ENCODE assay signal across 36 cellular contexts in the genomic region with DNA sequence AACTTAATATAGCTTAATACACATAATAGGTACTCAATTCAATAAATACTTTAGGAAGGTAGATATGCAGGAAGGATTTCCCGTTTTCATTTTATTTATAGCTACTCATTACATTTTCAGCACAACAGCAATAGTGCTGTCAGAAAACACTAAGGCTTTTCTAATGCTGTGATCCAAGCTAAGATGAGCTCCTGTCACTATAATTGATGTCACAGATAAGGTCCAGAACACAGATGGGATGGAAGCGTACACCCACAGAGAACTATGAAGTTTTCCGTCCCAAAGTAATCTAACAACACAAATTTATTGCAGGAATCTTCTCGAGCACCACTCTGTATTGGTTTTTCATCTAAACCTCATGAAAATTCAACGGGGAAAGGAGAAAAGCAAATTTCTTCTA. TPM values are rescaled to one million over a fixed set of nuclear protein-coding genes. Genes with fewer than 3 reads are reported as not detected.
"Had no signal": no experiment of that assay in that cellular context is flagged by ENCODE, and none has a peak within 500 bp of the region (broad histone marks: within the 10 kb centered on the region; RNA-seq: fewer than 3 reads in every experiment).

No MANE protein-coding gene starts in this region.

- H3K36me3 ChIP-seq: ascending aorta, brain microvascular endothelial cell, esophagus muscularis mucosa, gastrocnemius medialis, heart left ventricle, WERI-Rb-1 had no signal

- H3K4me1 Mint-ChIP-seq: activated CD8-positive, alpha-beta memory T cell treated with anti-CD3 and anti-CD28 coated beads, Interleukin-2, amount 10 ng/mL, durations not matched to agents 7 days and 5 days; activated naive CD4-positive, alpha-beta T cell treated with anti-CD3 and anti-CD28 coated beads, Interleukin-2, amount 50 U/mL, for 24 hours; activated naive CD8-positive, alpha-beta T cell treated with anti-CD3 and anti-CD28 coated beads, Interleukin-2, amount 50 U/mL, for 24 hours; central memory CD8-positive, alpha-beta T cell had no signal

- H3K9me3 Mint-ChIP-seq: activated B cell treated with CpG ODN at 0.5 μM for 24 hours; activated CD8-positive, alpha-beta T cell treated with anti-CD3 and anti-CD28 coated beads for 36 hours; activated naive CD4-positive, alpha-beta T cell treated with anti-CD3 and anti-CD28 coated beads for 36 hours; activated naive CD4-positive, alpha-beta T cell treated with anti-CD3 and anti-CD28 coated beads, Interleukin-2, amount 50 U/mL, for 24 hours; activated naive CD8-positive, alpha-beta T cell treated with anti-CD3 and anti-CD28 coated beads for 36 hours; activated naive CD8-positive, alpha-beta T cell treated with anti-CD3 and anti-CD28 coated beads, Interleukin-2, amount 50 U/mL, for 24 hours; activated T-helper 1 cell treated with anti-CD3 and anti-CD28 coated beads, Interleukin-12 subunit alpha, Interleukin-12 subunit beta, Interleukin-2, Interleukin-4 antibody, amounts not matched to agents 30 ng/mL and 10 ng/mL and 1 ng/mL, durations not matched to agents 14 hours and 24 hours and 36 hours; activated T-helper 2 cell treated with anti-CD3 and anti-CD28 coated beads, Interferon-gamma antibody, Interleukin-2, Interleukin-4, amounts not matched to agents 10 μg/mL and 5 μg/mL and 100 μg/mL, durations not matched to agents 14 hours and 24 hours and 36 hours; central memory CD8-positive, alpha-beta T cell; dendritic cell treated with granulocyte-macrophage colony-stimulating factor and Interleukin-4, amounts not matched to agents 40 ng/mL and 50 ng/mL, for 4 days; endodermal cell; T-helper 2 cell treated with Interferon-gamma antibody and Interleukin-4, amounts not matched to agents 5 μg/mL and 100 μg/mL, for 36 hours had no signal

- H3K27ac ChIP-seq: ascending aorta, brain microvascular endothelial cell, coronary artery, dorsolateral prefrontal cortex, esophagus muscularis mucosa, foreskin keratinocyte, gastrocnemius medialis, heart left ventricle, WERI-Rb-1 had no signal

- H3K4me3 Mint-ChIP-seq: activated B cell treated with CpG ODN at 0.5 μM for 24 hours; activated CD8-positive, alpha-beta memory T cell treated with anti-CD3 and anti-CD28 coated beads, Interleukin-2, amount 10 ng/mL, durations not matched to agents 7 days and 5 days; activated CD8-positive, alpha-beta T cell treated with anti-CD3 and anti-CD28 coated beads for 36 hours; activated naive CD4-positive, alpha-beta T cell treated with anti-CD3 and anti-CD28 coated beads for 36 hours; activated naive CD4-positive, alpha-beta T cell treated with anti-CD3 and anti-CD28 coated beads, Interleukin-2, amount 50 U/mL, for 24 hours; activated naive CD8-positive, alpha-beta T cell treated with anti-CD3 and anti-CD28 coated beads for 36 hours; activated naive CD8-positive, alpha-beta T cell treated with anti-CD3 and anti-CD28 coated beads, Interleukin-2, amount 50 U/mL, for 24 hours; activated T-helper 1 cell treated with anti-CD3 and anti-CD28 coated beads, Interleukin-12 subunit alpha, Interleukin-12 subunit beta, Interleukin-2, Interleukin-4 antibody, amounts not matched to agents 30 ng/mL and 10 ng/mL and 1 ng/mL, durations not matched to agents 14 hours and 24 hours and 36 hours; central memory CD8-positive, alpha-beta T cell; dendritic cell treated with granulocyte-macrophage colony-stimulating factor and Interleukin-4, amounts not matched to agents 40 ng/mL and 50 ng/mL, for 4 days; endodermal cell; T-helper 17 cell; T-helper 2 cell treated with Interferon-gamma antibody and Interleukin-4, amounts not matched to agents 5 μg/mL and 100 μg/mL, for 36 hours had no signal

- ATAC-seq: activated CD4-positive, CD25-positive, alpha-beta regulatory T cell treated with anti-CD3 and anti-CD28 coated beads, Interleukin-2, amount 50 U/mL, for 24 hours; activated CD8-positive, alpha-beta memory T cell treated with anti-CD3 and anti-CD28 coated beads, Interleukin-2, amount 10 ng/mL, durations not matched to agents 7 days and 5 days; activated CD8-positive, alpha-beta T cell treated with anti-CD3 and anti-CD28 coated beads for 36 hours; activated naive CD8-positive, alpha-beta T cell treated with anti-CD3 and anti-CD28 coated beads, Interleukin-2, amount 50 U/mL, for 24 hours; foreskin keratinocyte; gastrocnemius medialis; heart left ventricle; T-helper 17 cell had no signal

- H3K27ac Mint-ChIP-seq: activated B cell treated with CpG ODN at 0.5 μM for 24 hours; activated CD8-positive, alpha-beta memory T cell treated with anti-CD3 and anti-CD28 coated beads, Interleukin-2, amount 10 ng/mL, durations not matched to agents 7 days and 5 days; activated CD8-positive, alpha-beta T cell treated with anti-CD3 and anti-CD28 coated beads for 36 hours; activated naive CD4-positive, alpha-beta T cell treated with anti-CD3 and anti-CD28 coated beads for 36 hours; activated naive CD4-positive, alpha-beta T cell treated with anti-CD3 and anti-CD28 coated beads, Interleukin-2, amount 50 U/mL, for 24 hours; activated naive CD8-positive, alpha-beta T cell treated with anti-CD3 and anti-CD28 coated beads for 36 hours; activated naive CD8-positive, alpha-beta T cell treated with anti-CD3 and anti-CD28 coated beads, Interleukin-2, amount 50 U/mL, for 24 hours; activated T-helper 1 cell treated with anti-CD3 and anti-CD28 coated beads, Interleukin-12 subunit alpha, Interleukin-12 subunit beta, Interleukin-2, Interleukin-4 antibody, amounts not matched to agents 30 ng/mL and 10 ng/mL and 1 ng/mL, durations not matched to agents 14 hours and 24 hours and 36 hours; activated T-helper 2 cell treated with anti-CD3 and anti-CD28 coated beads, Interferon-gamma antibody, Interleukin-2, Interleukin-4, amounts not matched to agents 10 μg/mL and 5 μg/mL and 100 μg/mL, durations not matched to agents 14 hours and 24 hours and 36 hours; dendritic cell treated with granulocyte-macrophage colony-stimulating factor and Interleukin-4, amounts not matched to agents 40 ng/mL and 50 ng/mL, for 4 days; endodermal cell; T-helper 17 cell; T-helper 2 cell treated with Interferon-gamma antibody and Interleukin-4, amounts not matched to agents 5 μg/mL and 100 μg/mL, for 36 hours had no signal

- DNase-seq: activated B cell treated with CpG ODN at 0.5 μM for 24 hours; activated CD4-positive, alpha-beta T cell treated with anti-CD3 and anti-CD28 coated beads for 48 hours; activated CD4-positive, alpha-beta T cell treated with anti-CD3 and anti-CD28 coated beads, Interleukin-2, amount 50 U/mL, for 1 hour; activated CD4-positive, alpha-beta T cell treated with anti-CD3 and anti-CD28 coated beads, Interleukin-2, amount 50 U/mL, for 48 hours; activated CD8-positive, alpha-beta memory T cell treated with anti-CD3 and anti-CD28 coated beads, Interleukin-2, amount 10 ng/mL, durations not matched to agents 7 days and 5 days; activated CD8-positive, alpha-beta memory T cell treated with anti-CD3 and anti-CD28 coated beads, Interleukin-2, amount 50 U/mL, for 4 hours; activated CD8-positive, alpha-beta T cell treated with anti-CD3 and anti-CD28 coated beads for 36 hours; activated effector memory CD4-positive, alpha-beta T cell treated with anti-CD3 and anti-CD28 coated beads, Interleukin-2, amount 50 U/mL, for 16 hours; activated naive CD4-positive, alpha-beta T cell treated with anti-CD3 and anti-CD28 coated beads for 36 hours; activated naive CD8-positive, alpha-beta T cell treated with anti-CD3 and anti-CD28 coated beads for 36 hours; activated naive CD8-positive, alpha-beta T cell treated with anti-CD3 and anti-CD28 coated beads, Interleukin-2, amount 50 U/mL, for 24 hours; activated T-cell treated with anti-CD3 and anti-CD28 coated beads, Interleukin-2, amount 50 U/mL, for 1 hour; activated T-cell treated with anti-CD3 and anti-CD28 coated beads, Interleukin-2, amount 50 U/mL, for 48 hours; brain microvascular endothelial cell; dorsolateral prefrontal cortex; effector memory CD4-positive, alpha-beta T cell; endodermal cell; foreskin keratinocyte; gastrocnemius medialis; glutamatergic neuron; heart left ventricle; T-helper 1 cell; T-helper 17 cell; T1000; WERI-Rb-1 had no signal

- H3K36me3 Mint-ChIP-seq: activated naive CD4-positive, alpha-beta T cell treated with anti-CD3 and anti-CD28 coated beads, Interleukin-2, amount 50 U/mL, for 24 hours had no signal

- H3K4me3 ChIP-seq: ascending aorta, coronary artery, dorsolateral prefrontal cortex, esophagus muscularis mucosa, gastrocnemius medialis, heart left ventricle had no signal

- H3K27me3 Mint-ChIP-seq: activated B cell treated with CpG ODN at 0.5 μM for 24 hours; activated CD8-positive, alpha-beta memory T cell treated with anti-CD3 and anti-CD28 coated beads, Interleukin-2, amount 10 ng/mL, durations not matched to agents 7 days and 5 days; activated CD8-positive, alpha-beta T cell treated with anti-CD3 and anti-CD28 coated beads for 36 hours; activated naive CD4-positive, alpha-beta T cell treated with anti-CD3 and anti-CD28 coated beads, Interleukin-2, amount 50 U/mL, for 24 hours; activated naive CD8-positive, alpha-beta T cell treated with anti-CD3 and anti-CD28 coated beads for 36 hours; central memory CD8-positive, alpha-beta T cell; dendritic cell treated with granulocyte-macrophage colony-stimulating factor and Interleukin-4, amounts not matched to agents 40 ng/mL and 50 ng/mL, for 4 days had no signal

- H3K9me3 ChIP-seq: ascending aorta, esophagus muscularis mucosa, gastrocnemius medialis, heart left ventricle had no signal

- H3K27me3 ChIP-seq: ascending aorta, brain microvascular endothelial cell, dorsolateral prefrontal cortex, esophagus muscularis mucosa, foreskin keratinocyte, gastrocnemius medialis, heart left ventricle had no signal

- H3K4me1 ChIP-seq: ascending aorta, foreskin keratinocyte had no signal

RNA-seq across cellular contexts. Expression of gene AUNIP, which starts 13.6 kb away (rescaled TPM):
- total RNA-seq: ascending aorta, cardiac septum, esophagus muscularis mucosa, gastrocnemius medialis had no signal
